ENCODE assay signal across 1 cellular context in the genomic region with DNA sequence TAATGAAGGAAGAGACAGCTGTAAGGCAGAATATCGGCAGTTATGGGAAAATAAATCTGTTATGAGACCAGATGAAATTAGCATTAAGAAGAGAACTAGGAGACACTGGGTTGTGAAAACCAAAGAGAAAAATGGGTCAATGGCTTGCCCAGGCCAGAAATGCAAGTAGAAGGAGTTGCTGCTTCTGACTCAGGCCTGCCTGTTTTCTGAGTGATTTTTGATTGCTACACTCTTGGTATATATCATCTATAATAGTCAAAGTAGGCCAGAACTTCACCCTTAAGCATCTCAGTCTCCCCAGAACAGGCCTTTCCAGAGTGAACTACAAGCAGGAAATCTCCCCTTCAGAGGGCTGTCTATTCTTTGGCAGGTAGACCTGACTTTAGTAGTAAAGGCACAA.
TF ChIP-seq lines count a peak whose summit lies in the region.

No MANE protein-coding gene starts in this region.

TF ChIP-seq in HepG2, 621 proteins besides CTCF, POLR2A, EP300 and RAD21 (continued from another document):
- TF ChIP-seq, protein P1, sequence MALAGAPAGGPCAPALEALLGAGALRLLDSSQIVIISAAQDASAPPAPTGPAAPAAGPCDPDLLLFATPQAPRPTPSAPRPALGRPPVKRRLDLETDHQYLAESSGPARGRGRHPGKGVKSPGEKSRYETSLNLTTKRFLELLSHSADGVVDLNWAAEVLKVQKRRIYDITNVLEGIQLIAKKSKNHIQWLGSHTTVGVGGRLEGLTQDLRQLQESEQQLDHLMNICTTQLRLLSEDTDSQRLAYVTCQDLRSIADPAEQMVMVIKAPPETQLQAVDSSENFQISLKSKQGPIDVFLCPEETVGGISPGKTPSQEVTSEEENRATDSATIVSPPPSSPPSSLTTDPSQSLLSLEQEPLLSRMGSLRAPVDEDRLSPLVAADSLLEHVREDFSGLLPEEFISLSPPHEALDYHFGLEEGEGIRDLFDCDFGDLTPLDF (CRISPR knock-in tag; IDR thresholded peaks at IDR 0.05): no peak
- TF ChIP-seq ZNF83 (CRISPR knock-in tag; IDR thresholded peaks at IDR 0.05; ENCODE audit: borderline replicate concordance): no peak
